Comparison of ENCODE assay signal across 29 cellular contexts in the genomic region with DNA sequence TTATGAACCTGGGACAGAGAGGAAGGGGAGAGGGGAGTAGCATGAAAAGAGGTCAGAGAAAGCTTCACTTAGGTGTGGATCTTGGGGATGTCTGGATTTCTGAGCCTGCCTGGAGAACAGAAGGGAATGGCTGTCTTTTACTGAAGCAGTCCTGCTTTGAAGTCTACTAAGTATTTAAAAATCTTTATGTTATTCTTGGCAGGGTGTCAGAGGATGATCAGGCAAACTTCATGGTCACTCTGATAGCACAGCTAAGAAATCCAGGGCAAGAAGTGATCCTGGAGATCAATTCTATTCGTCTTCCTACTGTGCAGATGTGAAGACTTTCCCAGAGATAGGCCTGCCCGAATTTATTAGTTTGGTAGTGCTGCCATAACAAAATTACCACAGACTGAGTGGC.
"Had no signal": no experiment of that assay in that cellular context is flagged by ENCODE, and none has a peak within 500 bp of the region (broad histone marks: within the 10 kb centered on the region; RNA-seq: fewer than 3 reads in every experiment).

No MANE protein-coding gene starts in this region.

- H3K36me3 Mint-ChIP-seq: activated naive CD8-positive, alpha-beta T cell treated with anti-CD3 and anti-CD28 coated beads for 36 hours; brain; naive thymus-derived CD4-positive, alpha-beta T cell; stimulated activated effector memory CD8-positive, alpha-beta T cell treated with anti-CD3 and anti-CD28 coated beads, Interleukin-12 subunit alpha, Interleukin-12 subunit beta, amount 100 ng/mL, for 72 hours had no signal

- H3K27ac Mint-ChIP-seq: activated naive CD4-positive, alpha-beta T cell treated with anti-CD3 and anti-CD28 coated beads for 36 hours; activated naive CD8-positive, alpha-beta T cell treated with anti-CD3 and anti-CD28 coated beads for 36 hours; brain; naive thymus-derived CD4-positive, alpha-beta T cell; stimulated activated effector memory CD8-positive, alpha-beta T cell treated with anti-CD3 and anti-CD28 coated beads, Interleukin-12 subunit alpha, Interleukin-12 subunit beta, amount 100 ng/mL, for 72 hours; stimulated activated naive CD8-positive, alpha-beta T cell treated with anti-CD3 and anti-CD28 coated beads, Interleukin-15, amount 100 ng/mL, for 72 hours had no signal

- H3K79me2 ChIP-seq: hepatocyte had no signal

- ATAC-seq: activated CD4-positive, CD25-positive, alpha-beta regulatory T cell treated with anti-CD3 and anti-CD28 coated beads, Interleukin-2, amount 50 U/mL, for 24 hours; gastroesophageal sphincter; left colon; naive thymus-derived CD4-positive, alpha-beta T cell; pancreas; sciatic nerve; stimulated activated effector memory CD8-positive, alpha-beta T cell treated with anti-CD3 and anti-CD28 coated beads, Interleukin-12 subunit alpha, Interleukin-12 subunit beta, amount 100 ng/mL, for 72 hours; stimulated activated naive CD8-positive, alpha-beta T cell treated with anti-CD3 and anti-CD28 coated beads, Interleukin-15, amount 100 ng/mL, for 72 hours had no signal

- H3K4me3 Mint-ChIP-seq: activated naive CD4-positive, alpha-beta T cell treated with anti-CD3 and anti-CD28 coated beads for 36 hours; activated naive CD8-positive, alpha-beta T cell treated with anti-CD3 and anti-CD28 coated beads for 36 hours; brain; naive thymus-derived CD4-positive, alpha-beta T cell; stimulated activated effector memory CD8-positive, alpha-beta T cell treated with anti-CD3 and anti-CD28 coated beads, Interleukin-12 subunit alpha, Interleukin-12 subunit beta, amount 100 ng/mL, for 72 hours; stimulated activated naive CD8-positive, alpha-beta T cell treated with anti-CD3 and anti-CD28 coated beads, Interleukin-15, amount 100 ng/mL, for 72 hours had no signal

- H3K4me3 ChIP-seq: adrenal gland, gastroesophageal sphincter, hepatocyte, pancreas, prostate gland, upper lobe of left lung, vagina had no signal

- H3K4me2 ChIP-seq: hepatocyte had no signal

- DNase-seq: activated CD4-positive, alpha-beta T cell treated with anti-CD3 and anti-CD28 coated beads for 48 hours; activated CD4-positive, alpha-beta T cell treated with anti-CD3 and anti-CD28 coated beads, Interleukin-2, amount 50 U/mL, for 48 hours; activated CD8-positive, alpha-beta memory T cell treated with anti-CD3 and anti-CD28 coated beads for 24 hours; activated effector memory CD4-positive, alpha-beta T cell treated with Interleukin-2 at 50 U/mL for 16 hours; activated naive CD4-positive, alpha-beta T cell treated with anti-CD3 and anti-CD28 coated beads for 36 hours; activated naive CD8-positive, alpha-beta T cell treated with anti-CD3 and anti-CD28 coated beads for 36 hours; adrenal gland; aorta; kidney; left colon; midbrain; naive thymus-derived CD4-positive, alpha-beta T cell; nucleus accumbens; pancreas; retina; stimulated activated CD4-positive, alpha-beta T cell treated with anti-CD3 and anti-CD28 coated beads, Interleukin-4, amount 100 ng/mL, for 24 hours; stimulated activated naive CD8-positive, alpha-beta T cell treated with anti-CD3 and anti-CD28 coated beads, Interleukin-15, amount 100 ng/mL, for 72 hours; substantia nigra; T-helper 1 cell; upper lobe of left lung had no signal

- H3K27me3 Mint-ChIP-seq: stimulated activated naive CD8-positive, alpha-beta T cell treated with anti-CD3 and anti-CD28 coated beads, Interleukin-15, amount 100 ng/mL, for 72 hours had no signal

- H3K4me1 ChIP-seq: adrenal gland, gastroesophageal sphincter, pancreas, prostate gland, upper lobe of left lung, vagina had no signal

- H3K4me1 Mint-ChIP-seq: activated naive CD8-positive, alpha-beta T cell treated with anti-CD3 and anti-CD28 coated beads for 36 hours; brain; naive thymus-derived CD4-positive, alpha-beta T cell; stimulated activated effector memory CD8-positive, alpha-beta T cell treated with anti-CD3 and anti-CD28 coated beads, Interleukin-12 subunit alpha, Interleukin-12 subunit beta, amount 100 ng/mL, for 72 hours; stimulated activated naive CD8-positive, alpha-beta T cell treated with anti-CD3 and anti-CD28 coated beads, Interleukin-15, amount 100 ng/mL, for 72 hours had no signal

- H3K27me3 ChIP-seq: adrenal gland, gastroesophageal sphincter, hepatocyte, pancreas, upper lobe of left lung, vagina had no signal

- H3K27ac ChIP-seq: adrenal gland, gastroesophageal sphincter, hepatocyte, pancreas, prostate gland, upper lobe of left lung, vagina, VCaP had no signal

- H2AFZ ChIP-seq: hepatocyte had no signal

- H3K9me3 ChIP-seq: adrenal gland, pancreas, prostate gland, upper lobe of left lung, vagina had no signal

- H3K36me3 ChIP-seq: adrenal gland, gastroesophageal sphincter, pancreas, prostate gland, upper lobe of left lung, vagina had no signal
